ENCODE assay signal across 19 cellular contexts in the genomic region with DNA sequence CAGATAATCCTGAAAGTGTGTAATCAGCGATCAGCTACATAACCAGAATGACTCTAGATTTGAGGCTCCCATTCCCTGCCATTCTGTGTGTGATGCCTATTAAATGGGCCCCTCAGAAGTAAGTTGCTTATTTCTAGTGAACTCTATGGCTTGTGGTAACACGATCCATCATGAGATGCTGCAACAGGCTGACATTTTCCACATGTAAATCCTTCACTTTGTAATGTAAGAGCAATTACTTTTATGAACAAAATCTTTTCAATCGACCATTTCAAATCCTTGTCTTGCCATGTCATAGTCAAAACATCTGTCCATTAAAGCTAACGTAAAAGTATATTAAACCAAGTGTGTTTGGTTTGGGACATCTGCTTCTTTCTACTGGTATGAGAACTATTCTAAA.
DNase-seq lines count a peak whose midpoint lies in the region; ATAC-seq and TF ChIP-seq lines count a peak whose summit lies in the region.
"Had no signal": no experiment of that assay in that cellular context is flagged by ENCODE, and none has a peak within 500 bp of the region (broad histone marks: within the 10 kb centered on the region; RNA-seq: fewer than 3 reads in every experiment).

No MANE protein-coding gene starts in this region.

- no peak for TF ChIP-seq CTCF in fibroblast of the aortic adventitia (IDR thresholded peaks at IDR 0.05; ENCODE audit: insufficient read depth, low read length)

- no peaks in the 10 kb centered on the region for H3K4me1 ChIP-seq in adipocyte (ENCODE audit: control insufficient read depth, insufficient read depth, low read length)
- H3K4me1 ChIP-seq: SJSA1 had no signal

- H3K9me3 ChIP-seq in adipocyte (ENCODE audit: control insufficient read depth, low read length) (no peaks in the 10 kb centered on the region), MG63 (no peaks in the 10 kb centered on the region)
- H3K9me3 ChIP-seq: Peyer's patch, SJSA1 had no signal

- H3K36me3 ChIP-seq in adipocyte (ENCODE audit: control insufficient read depth, insufficient read depth, low read length, severe bottlenecking) (no peaks in the 10 kb centered on the region), MG63 (no peaks in the 10 kb centered on the region)
- H3K36me3 ChIP-seq: Peyer's patch, SJSA1 had no signal

- no peak overlapping the region for H3K4me3 Mint-ChIP-seq in stimulated activated naive CD8-positive, alpha-beta T cell treated with anti-CD3 and anti-CD28 coated beads, Interleukin-15, amount 100 ng/mL, for 72 hours
- H3K4me3 Mint-ChIP-seq: CD4-positive, CD25-positive, alpha-beta regulatory T cell had no signal

- H3K4me1 Mint-ChIP-seq in stimulated activated naive CD8-positive, alpha-beta T cell treated with anti-CD3 and anti-CD28 coated beads, Interleukin-15, amount 100 ng/mL, for 72 hours, result no peaks in the 10 kb centered on the region
- H3K4me1 Mint-ChIP-seq: CD4-positive, CD25-positive, alpha-beta regulatory T cell had no signal

- no peaks in the 10 kb centered on the region for H3K27me3 Mint-ChIP-seq in stimulated activated naive CD8-positive, alpha-beta T cell treated with anti-CD3 and anti-CD28 coated beads, Interleukin-15, amount 100 ng/mL, for 72 hours

- H3K27ac Mint-ChIP-seq in stimulated activated naive CD8-positive, alpha-beta T cell treated with anti-CD3 and anti-CD28 coated beads, Interleukin-15, amount 100 ng/mL, for 72 hours, result no peak overlapping the region
- H3K27ac Mint-ChIP-seq: CD4-positive, CD25-positive, alpha-beta regulatory T cell had no signal

- H3K4me3 ChIP-seq in adipocyte (ENCODE audit: low read length) (no peak overlapping the region), fibroblast of the aortic adventitia (ENCODE audit: low read depth, low read length) (no peak overlapping the region), skeletal muscle cell (ENCODE audit: low read depth, low read length) (no peak overlapping the region), MG63 (no peak overlapping the region)
- H3K4me3 ChIP-seq: Peyer's patch, SJSA1 had no signal

- ATAC-seq in stimulated activated naive CD8-positive, alpha-beta T cell treated with anti-CD3 and anti-CD28 coated beads, Interleukin-15, amount 100 ng/mL, for 72 hours, result no peak
- ATAC-seq: HepG2 had no signal

- H3K9me3 Mint-ChIP-seq in stimulated activated naive CD8-positive, alpha-beta T cell treated with anti-CD3 and anti-CD28 coated beads, Interleukin-15, amount 100 ng/mL, for 72 hours, result peaks cover 4 to 7% of the 10 kb centered on the region in 2 donors

- H3K9ac ChIP-seq in adipocyte (ENCODE audit: low read length), result no peak overlapping the region

- DNase-seq in DMS 273 (lab: John Stamatoyannopoulos, UW; ENCODE audit: unreplicated experiment) (peak; percentile 4), DMS 273 treated with DMSO at 0.1 percent for 48 hours (lab: John Stamatoyannopoulos, UW) (no peak), adipocyte (ENCODE audit: low read depth) (peak; percentile 69), fibroblast of the aortic adventitia (ENCODE audit: low read depth) (peak; percentile 34), skeletal muscle cell (ENCODE audit: low read depth) (peak; percentile 31), MG63 (no peak), NCI-H2107 treated with DMSO at 0.1 percent for 48 hours (lab: John Stamatoyannopoulos, UW; ENCODE audit: unreplicated experiment) (no peak)
- no peak for DNase-seq in stimulated activated naive CD8-positive, alpha-beta T cell treated with anti-CD3 and anti-CD28 coated beads, Interleukin-15, amount 100 ng/mL, for 72 hours
- DNase-seq: CD4-positive, CD25-positive, alpha-beta regulatory T cell; COR-L47; KG1; NCI-H1092 treated with DMSO at 0.1 percent for 48 hours; NCI-H146; NCI-H2029; NCI-H2171 treated with DMSO at 0.1 percent for 48 hours; NCI-H524 treated with DMSO at 0.1 percent for 48 hours; Peyer's patch had no signal

- H3K27me3 ChIP-seq in adipocyte (replicated peaks; ENCODE audit: control insufficient read depth, insufficient read depth, low read length) (no peaks in the 10 kb centered on the region), MG63 (no peaks in the 10 kb centered on the region)
- H3K27me3 ChIP-seq: Peyer's patch, SJSA1 had no signal

Comparison
In these comparisons a context has a peak if more than half of its experiments do, and no peak if none do; other contexts are left out.
1. DNase-seq: peak in DMS 273 (single experiment), adipocyte (single experiment), fibroblast of the aortic adventitia (single experiment) and skeletal muscle cell (single experiment); none in DMS 273 treated with DMSO at 0.1 percent for 48 hours (single experiment), stimulated activated naive CD8-positive, alpha-beta T cell treated with anti-CD3 and anti-CD28 coated beads, Interleukin-15, amount 100 ng/mL, for 72 hours (0 of 2), MG63 (single experiment) and NCI-H2107 treated with DMSO at 0.1 percent for 48 hours (single experiment).